8 cellular contexts compared by ENCODE assay signal in the genomic region with DNA sequence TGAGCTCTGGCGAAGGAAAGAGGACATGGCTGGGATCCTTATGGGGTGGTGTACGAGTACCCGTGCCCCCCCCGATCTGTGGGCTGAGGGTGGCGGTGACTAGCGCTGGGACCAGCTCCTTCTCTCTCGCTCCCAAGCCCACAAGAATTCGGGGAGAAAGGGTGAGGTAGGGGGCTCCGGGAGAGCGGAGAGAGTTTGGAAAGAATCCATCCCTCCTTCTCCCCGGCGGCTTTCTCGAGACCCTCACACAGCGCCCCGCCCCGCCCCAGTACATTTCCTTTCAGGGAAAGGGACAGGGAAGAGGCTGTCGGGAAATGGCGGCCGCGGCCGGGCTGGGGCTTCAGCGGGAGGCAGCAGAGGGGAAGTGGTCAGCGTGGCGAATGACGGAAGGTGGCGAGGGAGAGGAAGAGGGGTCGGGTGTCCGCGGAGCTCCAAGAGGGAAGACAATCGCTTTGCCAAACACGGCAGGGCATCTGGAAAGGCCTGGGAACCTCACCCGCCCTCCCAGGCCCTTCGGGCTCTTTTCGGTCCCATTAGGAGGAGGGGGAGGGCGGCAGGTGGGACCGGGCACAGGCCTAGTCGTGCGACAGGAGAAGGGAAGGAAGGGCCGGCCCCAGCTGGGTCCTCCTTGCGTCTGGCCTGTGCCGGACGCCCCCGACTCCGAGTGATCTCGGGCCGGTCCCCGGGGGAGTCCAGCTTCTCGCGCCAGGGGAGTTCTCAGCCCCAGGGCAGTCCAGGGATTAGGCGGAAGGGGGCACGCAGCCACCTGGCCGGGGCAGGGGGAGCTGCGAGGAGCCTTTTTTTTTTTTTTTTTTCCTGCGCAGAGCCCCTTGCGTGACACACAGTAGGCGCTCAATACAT. TPM values are rescaled to one million over a fixed set of nuclear protein-coding genes. Genes with fewer than 3 reads are reported as not detected.
A peak's percentile ranks its signal among the peaks of the same experiment; 100 is the strongest.
DNase-seq lines count a peak whose midpoint lies in the region; ATAC-seq, FAIRE-seq and TF ChIP-seq lines count a peak whose summit lies in the region.

No MANE protein-coding gene starts in this region.

- H3K4me1 Mint-ChIP-seq in CD14-positive monocyte: peaks cover 19% of the 10 kb centered on the region
- peaks cover 39% of the 10 kb centered on the region for H3K4me1 Mint-ChIP-seq in activated CD8-positive, alpha-beta T cell treated with anti-CD3 and anti-CD28 coated beads for 36 hours (ENCODE audit: low read depth)

- no peaks in the 10 kb centered on the region for H3K27me3 ChIP-seq in endocrine pancreas (ENCODE audit: control insufficient read depth, insufficient read depth, low read length)

- peak overlapping the region; percentile 81 to 90 for H3K4me3 Mint-ChIP-seq in CD14-positive monocyte
- H3K4me3 Mint-ChIP-seq in activated CD8-positive, alpha-beta T cell treated with anti-CD3 and anti-CD28 coated beads for 36 hours: peak overlapping the region; percentile 75

- DNase-seq in CD14-positive monocyte (ENCODE audit: low spot score) (peak; percentile 73), GM19239 (ENCODE audit: insufficient read length, low spot score) (no peak), Kasumi-1 (lab: John Stamatoyannopoulos, UW) (peak; percentile 30 to 33)
- DNase-seq in activated CD8-positive, alpha-beta T cell treated with anti-CD3 and anti-CD28 coated beads for 36 hours: peak; percentile 39

- H3K36me3 ChIP-seq in endocrine pancreas (ENCODE audit: control insufficient read depth, insufficient read depth, low read length) (no peaks in the 10 kb centered on the region), mesodermal cell (ENCODE audit: control insufficient read depth, insufficient read depth, low read length) (no peaks in the 10 kb centered on the region)

- 0 to 1% methylated on average over 4 to 14 of the region's 56 CpGs for whole genome bisulfite sequencing in mesodermal cell (ENCODE audit: insufficient coverage in 2 of 2), 2 experiments

- peak overlapping the region; percentile 65 for H3K4me3 ChIP-seq in endocrine pancreas (ENCODE audit: control insufficient read depth, insufficient read depth, low read length)
- peak overlapping the region; percentile 35 for H3K4me3 ChIP-seq in mesodermal cell (ENCODE audit: extremely low read depth, insufficient read depth, low read length, poor library complexity, severe bottlenecking)

- POLR2A ChIA-PET in activated CD8-positive, alpha-beta T cell treated with anti-CD3 and anti-CD28 coated beads for 36 hours (lab: Charles Lee): interaction anchor here (1.0 to 3.7 kb wide), 5 partner anchors 10 to 27 kb away, joined by 3 to 23 read pairs (median 3); a partner anchor contains a TSS

- CTCF ChIA-PET in activated CD8-positive, alpha-beta T cell treated with anti-CD3 and anti-CD28 coated beads for 36 hours (lab: Charles Lee): interaction anchor here (0.9 to 1.6 kb wide), 4 partner anchors 9 to 176 kb away, joined by 3 to 5 read pairs (median 4); a partner anchor contains a TSS

- H3K27ac Mint-ChIP-seq in CD14-positive monocyte: peak overlapping the region; percentile 92 to 98 (median 97)
- H3K27ac Mint-ChIP-seq in activated CD8-positive, alpha-beta T cell treated with anti-CD3 and anti-CD28 coated beads for 36 hours: peak overlapping the region; percentile 86

- H3K9ac ChIP-seq in endocrine pancreas (ENCODE audit: control insufficient read depth, insufficient read depth, low read length): peak overlapping the region; percentile 90

- peaks cover 0 to 2% (median 0%) of the 10 kb centered on the region in 7 donors for H3K9me3 Mint-ChIP-seq in CD14-positive monocyte
- H3K9me3 Mint-ChIP-seq in activated CD8-positive, alpha-beta T cell treated with anti-CD3 and anti-CD28 coated beads for 36 hours: no peaks in the 10 kb centered on the region

- H3K9me3 ChIP-seq in endocrine pancreas (ENCODE audit: control insufficient read depth, low read length) (no peaks in the 10 kb centered on the region), mesodermal cell (ENCODE audit: control insufficient read depth, low read length) (no peaks in the 10 kb centered on the region)

- H3K36me3 Mint-ChIP-seq in CD14-positive monocyte: peaks cover 17 to 23% of the 10 kb centered on the region in 2 donors
- peaks cover 13% of the 10 kb centered on the region for H3K36me3 Mint-ChIP-seq in activated CD8-positive, alpha-beta T cell treated with anti-CD3 and anti-CD28 coated beads for 36 hours (ENCODE audit: low read depth)

- no peak for TF ChIP-seq CTCF in CD14-positive monocyte (IDR thresholded peaks at IDR 0.05)
- no peak for TF ChIP-seq CTCF in activated CD8-positive, alpha-beta T cell treated with anti-CD3 and anti-CD28 coated beads for 36 hours (IDR thresholded peaks at IDR 0.05)

- peak overlapping the region; percentile 81 for H3K27ac ChIP-seq in mesodermal cell (ENCODE audit: low read depth, low read length, severe bottlenecking)
- peak overlapping the region; percentile 69 for H3K27ac ChIP-seq in temporal lobe (ENCODE audit: low read depth, low read length)

- intact Hi-C loops in CD14-positive monocyte (cut with micrococcal nuclease): loop anchor here in 1 of 2 donors (5.0 kb wide), 1 partner anchor 179 kb away; no protein-coding TSS in a partner anchor
- intact Hi-C loops in activated CD8-positive, alpha-beta T cell treated with anti-CD3 and anti-CD28 coated beads for 36 hours (cut with micrococcal nuclease): loop anchor here (10.0 kb wide), 1 partner anchor 177 kb away; no protein-coding TSS in a partner anchor

- peak; percentile 47 for ATAC-seq in activated CD8-positive, alpha-beta T cell treated with anti-CD3 and anti-CD28 coated beads for 36 hours
- no peak for ATAC-seq in GM18861 (IDR thresholded peaks at IDR 0.05; ENCODE audit: unreplicated experiment)

- peaks cover 10% of the 10 kb centered on the region for H3K4me1 ChIP-seq in endocrine pancreas (ENCODE audit: control insufficient read depth, insufficient read depth, low read length)
- H3K4me1 ChIP-seq in mesodermal cell (ENCODE audit: control insufficient read depth, insufficient read depth, low read length, poor library complexity, severe bottlenecking): peaks cover 6% of the 10 kb centered on the region

- peak; percentile 72 for FAIRE-seq in GM19239 (lab: Jason Lieb, UNC)

- H3K27me3 Mint-ChIP-seq in CD14-positive monocyte (ENCODE audit: low read depth in 3 of 3): peaks cover 0 to 14% (median 0%) of the 10 kb centered on the region in 3 donors
- no peaks in the 10 kb centered on the region for H3K27me3 Mint-ChIP-seq in activated CD8-positive, alpha-beta T cell treated with anti-CD3 and anti-CD28 coated beads for 36 hours

RNA-seq across cellular contexts. Expression of a gene that starts 10.2 kb away (rescaled TPM):
- polyA plus RNA-seq in CD14-positive monocyte: 100 to 1,000 TPM; 118 to 163 TPM
- 10 to 100 TPM; 18.3 to 18.5 TPM for total RNA-seq in activated CD8-positive, alpha-beta T cell treated with anti-CD3 and anti-CD28 coated beads for 36 hours
- 67.6 TPM for polyA plus RNA-seq in mesodermal cell (2013, experiment 1 of 2)
- 72.0 TPM for polyA plus RNA-seq in mesodermal cell (2013, experiment 2 of 2)
- total RNA-seq in temporal lobe: 71.3 TPM

RNA-seq across cellular contexts. Expression of a gene that starts 10.5 kb away (rescaled TPM):
- polyA plus RNA-seq in CD14-positive monocyte: 10 to 100 TPM; 64.0 to 80.0 TPM
- total RNA-seq in activated CD8-positive, alpha-beta T cell treated with anti-CD3 and anti-CD28 coated beads for 36 hours: 10 to 100 TPM; 38.8 to 44.6 TPM
- polyA plus RNA-seq in mesodermal cell (2013, experiment 1 of 2): 58.7 TPM
- 59.0 TPM for polyA plus RNA-seq in mesodermal cell (2013, experiment 2 of 2)
- 16.5 TPM for total RNA-seq in temporal lobe

RNA-seq across cellular contexts. Expression of a gene that starts 27.4 kb away (rescaled TPM):
- 100 to 1,000 TPM; 833 to 875 TPM for polyA plus RNA-seq in CD14-positive monocyte
- 100 to 1,000 TPM; 264 to 302 TPM for total RNA-seq in activated CD8-positive, alpha-beta T cell treated with anti-CD3 and anti-CD28 coated beads for 36 hours
- 1,733 TPM for polyA plus RNA-seq in mesodermal cell (2013, experiment 1 of 2)
- 1,755 TPM for polyA plus RNA-seq in mesodermal cell (2013, experiment 2 of 2)
- total RNA-seq in temporal lobe: 391 TPM

RNA-seq across cellular contexts. Expression of a gene that starts 32.2 kb away (rescaled TPM):
- polyA plus RNA-seq in CD14-positive monocyte: 10 to 100 TPM; 74.1 to 82.9 TPM
- 1 to 10 TPM; 1.3 to 1.6 TPM for total RNA-seq in activated CD8-positive, alpha-beta T cell treated with anti-CD3 and anti-CD28 coated beads for 36 hours
- polyA plus RNA-seq in mesodermal cell (2013, experiment 1 of 2): 18.4 TPM
- polyA plus RNA-seq in mesodermal cell (2013, experiment 2 of 2): 16.2 TPM
- 0.49 TPM for total RNA-seq in temporal lobe
